8 cellular contexts compared by ENCODE assay signal in the genomic region with DNA sequence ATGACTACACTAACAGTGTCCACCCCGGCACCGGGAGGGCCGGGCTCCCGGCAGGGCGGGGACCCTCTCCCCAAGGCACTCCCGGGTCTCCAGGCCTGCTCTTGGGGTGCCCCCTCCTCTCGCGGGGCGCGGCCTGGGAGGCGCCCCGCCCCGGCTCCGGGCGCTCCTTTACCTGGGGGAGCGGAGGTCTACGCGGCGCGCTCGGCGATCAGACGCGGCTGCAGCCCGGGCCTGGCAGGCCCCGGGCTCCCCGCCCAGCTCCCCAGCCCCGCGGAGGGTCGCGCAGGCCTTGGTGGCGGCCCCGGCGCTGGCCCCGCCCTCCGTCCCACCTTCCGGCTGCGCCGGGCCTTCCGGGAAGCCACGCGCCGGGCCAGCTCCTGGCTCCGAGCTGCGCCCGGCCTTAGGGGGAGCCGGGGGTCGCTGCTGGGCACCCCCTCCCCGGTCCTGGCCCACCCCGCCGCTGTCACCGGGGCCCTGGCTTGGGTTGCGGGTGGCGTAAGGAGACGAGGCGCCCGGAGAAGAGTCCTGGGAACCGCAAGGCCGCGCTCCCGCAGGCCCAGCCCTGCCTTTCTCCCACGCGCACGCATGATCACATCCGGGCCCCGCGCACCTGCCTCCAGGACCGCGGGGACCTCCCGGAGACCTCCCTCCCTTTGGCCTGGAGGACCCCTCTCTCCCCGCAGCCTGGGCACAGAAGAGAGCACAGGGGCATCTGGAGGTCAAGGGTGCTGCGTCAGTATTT. TPM values are rescaled to one million over a fixed set of nuclear protein-coding genes. Genes with fewer than 3 reads are reported as not detected.
DNase-seq lines count a peak whose midpoint lies in the region; ATAC-seq and TF ChIP-seq lines count a peak whose summit lies in the region.

A gene (minus strand): TSS at position 309 of the 742 bp plus-strand sequence. CDS start 6,848 bp downstream, outside the sequence.

- H3K9me3 ChIP-seq in BE2C = no peaks in the 10 kb centered on the region
- H3K9me3 ChIP-seq in OCI-LY3 (ENCODE audit: insufficient read depth, low read length) = no peaks in the 10 kb centered on the region
- H3K9me3 ChIP-seq in stomach smooth muscle (ENCODE audit: control insufficient read depth in 2 of 2, low read length in 2 of 2) = no peaks in the 10 kb centered on the region

- H3K4me3 ChIP-seq in BE2C (ENCODE audit: low read depth, low read length) (peak within 1 kb of the TSS; percentile 95), OCI-LY3 (ENCODE audit: low read length) (peak within 1 kb of the TSS; percentile 79), stomach smooth muscle (ENCODE audit: low read length in 2 of 2) (peak within 1 kb of the TSS; percentile 79 to 85)

- peak within 1 kb of the TSS; percentile 47 for H3K27ac ChIP-seq in OCI-LY3 (ENCODE audit: low read length)
- H3K27ac ChIP-seq in stomach smooth muscle (ENCODE audit: low read length) = peak within 1 kb of the TSS; percentile 88

- H3K27ac Mint-ChIP-seq in activated T-cell treated with anti-CD3 and anti-CD28 coated beads, Interleukin-2, amount 50 U/mL, for 72 hours = peak within 1 kb of the TSS; percentile 94
- H3K27ac Mint-ChIP-seq in naive B cell = peak within 1 kb of the TSS; percentile 93 to 99 (median 98)

- no peaks in the 10 kb centered on the region for H3K27me3 Mint-ChIP-seq in activated T-cell treated with anti-CD3 and anti-CD28 coated beads, Interleukin-2, amount 50 U/mL, for 72 hours (ENCODE audit: low read depth)
- no peaks in the 10 kb centered on the region for H3K27me3 Mint-ChIP-seq in naive B cell

- H3K9ac ChIP-seq in OCI-LY3 (ENCODE audit: low read length) (peak within 1 kb of the TSS; percentile 80), stomach smooth muscle (ENCODE audit: low read length in 2 of 2) (peak within 1 kb of the TSS; percentile 96 to 98)

- peaks cover 60% of the 10 kb centered on the region for H3K4me1 Mint-ChIP-seq in activated T-cell treated with anti-CD3 and anti-CD28 coated beads, Interleukin-2, amount 50 U/mL, for 72 hours (ENCODE audit: low read depth)
- H3K4me1 Mint-ChIP-seq in naive B cell = peaks cover 48 to 61% (median 58%) of the 10 kb centered on the region in 3 donors

- H3K27me3 ChIP-seq in BE2C (no peaks in the 10 kb centered on the region), OCI-LY3 (ENCODE audit: low read depth, low read length) (no peaks in the 10 kb centered on the region), stomach smooth muscle (ENCODE audit: control insufficient read depth in 1 of 2, insufficient read depth in 2 of 2, low read length in 2 of 2) (no peaks in the 10 kb centered on the region)

- H4K20me1 ChIP-seq in OCI-LY3 (ENCODE audit: insufficient read depth, low read length) = peaks cover 4% of the 10 kb centered on the region; the same call in 1 of the 2 replicates

- ATAC-seq in GM19035 (IDR thresholded peaks at IDR 0.05; ENCODE audit: unreplicated experiment) = peak; percentile 66
- peak; percentile 70 for ATAC-seq in HG03196 (IDR thresholded peaks at IDR 0.05; ENCODE audit: unreplicated experiment)
- peak; percentile 72 to 73 for ATAC-seq in activated T-cell treated with anti-CD3 and anti-CD28 coated beads, Interleukin-2, amount 50 U/mL, for 72 hours (replicated peaks in 1 of 2)
- peak; percentile 64 to 68 for ATAC-seq in naive B cell (ENCODE audit: low read depth in 2 of 2)

- TF ChIP-seq CTCF in BE2C (IDR thresholded peaks at IDR 0.05; ENCODE audit: low read depth, low read length) (no peak), OCI-LY3 (IDR thresholded peaks at IDR 0.05; ENCODE audit: low read depth, low read length) (no peak)

- no peaks in the 10 kb centered on the region for H3K36me3 ChIP-seq in BE2C
- peaks cover 2% of the 10 kb centered on the region for H3K36me3 ChIP-seq in OCI-LY3 (replicated peaks; ENCODE audit: low read depth, low read length)
- no peaks in the 10 kb centered on the region for H3K36me3 ChIP-seq in stomach smooth muscle (ENCODE audit: control insufficient read depth in 2 of 2, insufficient read depth in 2 of 2, low read length in 2 of 2)

- peaks cover 4 to 10% of the 10 kb centered on the region in 2 donors for H3K36me3 Mint-ChIP-seq in activated T-cell treated with anti-CD3 and anti-CD28 coated beads, Interleukin-2, amount 50 U/mL, for 72 hours (ENCODE audit: insufficient read depth in 2 of 2)
- H3K36me3 Mint-ChIP-seq in naive B cell = no peaks in the 10 kb centered on the region

- peak within 1 kb of the TSS; percentile 86 for H3K4me2 ChIP-seq in OCI-LY3 (ENCODE audit: low read length)

- H2AFZ ChIP-seq in OCI-LY3 (ENCODE audit: low read depth, low read length) = peak within 1 kb of the TSS; percentile 49

- peak; percentile 84 for DNase-seq in BE2C
- peak; percentile 78 to 79 for DNase-seq in activated T-cell treated with anti-CD3 and anti-CD28 coated beads, Interleukin-2, amount 50 U/mL, for 72 hours
- peak; percentile 45 for DNase-seq in fibroblast of gingiva (ENCODE audit: low read depth)
- peak; percentile 63 for DNase-seq in naive B cell

- peak within 1 kb of the TSS; percentile 91 to 97 for H3K4me3 Mint-ChIP-seq in activated T-cell treated with anti-CD3 and anti-CD28 coated beads, Interleukin-2, amount 50 U/mL, for 72 hours
- H3K4me3 Mint-ChIP-seq in naive B cell = peak within 1 kb of the TSS; percentile 90 to 96 (median 93)

- H3K79me2 ChIP-seq in OCI-LY3 (ENCODE audit: low read length) = peaks cover 53% of the 10 kb centered on the region

- no peaks in the 10 kb centered on the region for H3K9me3 Mint-ChIP-seq in activated T-cell treated with anti-CD3 and anti-CD28 coated beads, Interleukin-2, amount 50 U/mL, for 72 hours
- no peaks in the 10 kb centered on the region for H3K9me3 Mint-ChIP-seq in naive B cell

- peaks cover 3% of the 10 kb centered on the region; the same call in 1 of the 2 replicates for H3K4me1 ChIP-seq in BE2C
- H3K4me1 ChIP-seq in OCI-LY3 (ENCODE audit: low read length) = peaks cover 11% of the 10 kb centered on the region
- H3K4me1 ChIP-seq in stomach smooth muscle (ENCODE audit: control insufficient read depth, insufficient read depth, low read length) = peaks cover 32% of the 10 kb centered on the region

RNA-seq across cellular contexts. Expression of the gene that starts here (rescaled TPM):
- polyA plus RNA-seq in BE2C (2012; ENCODE audit: insufficient read depth, insufficient read length, low read depth) = 32.4 TPM
- 10 to 100 TPM; 32.1 to 35.6 TPM for total RNA-seq in activated T-cell treated with anti-CD3 and anti-CD28 coated beads, Interleukin-2, amount 50 U/mL, for 72 hours
- polyA plus RNA-seq in naive B cell (ENCODE audit: low read depth in 6 of 6) = 10 to 100 TPM in 5 of 6 donors, 1 to 10 TPM in 1; 8.2 to 24.0 (median 15.3) TPM

Comparison
In these comparisons a context has a peak if more than half of its experiments do, and no peak if none do; other contexts are left out.
1. Peak in every context shown above with its lines: DNase-seq, ATAC-seq, H3K4me3 ChIP-seq and H3K27ac ChIP-seq.